ENCODE assay signal across 25 cellular contexts in the genomic region with DNA sequence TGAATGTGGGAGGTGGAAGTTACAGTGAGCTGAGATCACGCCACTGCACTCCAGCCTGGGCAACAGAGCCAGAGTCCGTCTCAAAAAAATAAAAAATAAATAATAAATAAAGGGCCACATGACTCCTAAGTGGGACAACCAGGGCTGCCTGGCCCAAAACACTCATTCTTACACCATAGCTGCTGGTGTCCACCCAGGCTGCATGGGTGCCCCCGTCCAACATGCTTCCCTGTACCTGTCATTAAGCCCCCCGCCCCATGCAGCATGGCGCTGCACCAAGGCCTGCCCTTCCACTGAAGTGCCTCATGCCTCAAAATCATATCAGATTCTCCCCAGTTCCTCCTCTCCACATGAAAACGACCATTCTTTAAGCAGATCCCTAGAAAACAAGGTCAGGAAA. TPM values are rescaled to one million over a fixed set of nuclear protein-coding genes. Genes with fewer than 3 reads are reported as not detected.
DNase-seq lines count a peak whose midpoint lies in the region; ATAC-seq lines count a peak whose summit lies in the region.
"Had no signal": no experiment of that assay in that cellular context is flagged by ENCODE, and none has a peak within 500 bp of the region (broad histone marks: within the 10 kb centered on the region; RNA-seq: fewer than 3 reads in every experiment).

No MANE protein-coding gene starts in this region.

- H3K4me3 ChIP-seq in CD4-positive, alpha-beta memory T cell (ENCODE audit: low read length in 2 of 2) = no peak overlapping the region
- H3K4me3 ChIP-seq in effector memory CD4-positive, alpha-beta T cell (ENCODE audit: insufficient read depth, low read depth, low read length, poor library complexity, severe bottlenecking) = no peak overlapping the region
- H3K4me3 ChIP-seq: dorsolateral prefrontal cortex, gastrocnemius medialis, MG63, sigmoid colon, thyroid gland, uterus had no signal

- peaks cover 59% of the 10 kb centered on the region for H3K4me1 Mint-ChIP-seq in activated CD8-positive, alpha-beta memory T cell treated with anti-CD3 and anti-CD28 coated beads, Interleukin-2, amount 10 ng/mL, durations not matched to agents 7 days and 5 days
- peaks cover 38 to 82% (median 56%) of the 10 kb centered on the region in 4 donors for H3K4me1 Mint-ChIP-seq in CD4-positive, alpha-beta memory T cell
- peaks cover 36% of the 10 kb centered on the region for H3K4me1 Mint-ChIP-seq in T-helper 17 cell

- H3K9me3 ChIP-seq in CD4-positive, alpha-beta memory T cell (ENCODE audit: control insufficient read depth in 1 of 2, low read length in 2 of 2) = no peaks in the 10 kb centered on the region
- H3K9me3 ChIP-seq in T-helper 17 cell (ENCODE audit: control insufficient read depth, low read length, poor library complexity, severe bottlenecking) = no peaks in the 10 kb centered on the region
- H3K9me3 ChIP-seq in effector memory CD4-positive, alpha-beta T cell (ENCODE audit: control insufficient read depth, low read length) = no peaks in the 10 kb centered on the region
- H3K9me3 ChIP-seq: gastrocnemius medialis, MG63, sigmoid colon, thyroid gland, uterus had no signal

- intact Hi-C loops in CD4-positive, alpha-beta memory T cell (cut with micrococcal nuclease) = no loop called here

- CTCF ChIA-PET in activated CD8-positive, alpha-beta memory T cell treated with anti-CD3 and anti-CD28 coated beads, Interleukin-2, amount 10 ng/mL, durations not matched to agents 7 days and 5 days (lab: Charles Lee) = interaction anchor here (0.9 to 2.2 kb wide), 3 partner anchors 9 to 95 kb away, joined by 3 to 8 read pairs (median 3); a partner anchor contains a TSS
- CTCF ChIA-PET in CD4-positive, alpha-beta memory T cell (lab: Charles Lee; ENCODE audit: partially characterized antibody) = interaction anchor here (0.7 to 9.4 kb wide), 6 partner anchors 9 to 87 kb away, joined by 3 to 148 read pairs (median 4); a partner anchor contains a TSS

- H3K36me3 ChIP-seq in CD4-positive, alpha-beta memory T cell (ENCODE audit: insufficient read depth, low read length) = peaks cover 35% of the 10 kb centered on the region
- H3K36me3 ChIP-seq in effector memory CD4-positive, alpha-beta T cell (ENCODE audit: control insufficient read depth, insufficient read depth, low read length) = peaks cover 37% of the 10 kb centered on the region
- H3K36me3 ChIP-seq: MG63, uterus had no signal

- H3K36me3 Mint-ChIP-seq in activated CD8-positive, alpha-beta memory T cell treated with anti-CD3 and anti-CD28 coated beads, Interleukin-2, amount 10 ng/mL, durations not matched to agents 7 days and 5 days = peaks cover 74% of the 10 kb centered on the region
- peaks cover 49 to 64% of the 10 kb centered on the region in 2 donors for H3K36me3 Mint-ChIP-seq in CD4-positive, alpha-beta memory T cell
- H3K36me3 Mint-ChIP-seq in T-helper 17 cell (ENCODE audit: low read depth) = peaks cover 10% of the 10 kb centered on the region

- peaks cover 74% of the 10 kb centered on the region for H3K4me1 ChIP-seq in CD4-positive, alpha-beta memory T cell (ENCODE audit: insufficient read depth, low read length)
- peaks cover 25% of the 10 kb centered on the region for H3K4me1 ChIP-seq in effector memory CD4-positive, alpha-beta T cell (ENCODE audit: control insufficient read depth, insufficient read depth, low read length, poor library complexity, severe bottlenecking)
- H3K4me1 ChIP-seq: gastrocnemius medialis, sigmoid colon, thyroid gland, uterus had no signal

- peak overlapping the region; percentile 18 for H3K27ac ChIP-seq in CD4-positive, alpha-beta memory T cell (ENCODE audit: low read depth, low read length)
- peak overlapping the region; percentile 40 for H3K27ac ChIP-seq in effector memory CD4-positive, alpha-beta T cell (ENCODE audit: insufficient read depth, low read length, poor library complexity, severe bottlenecking)
- H3K27ac ChIP-seq: dorsolateral prefrontal cortex, gastrocnemius medialis, sigmoid colon, thyroid gland, uterus had no signal

- DNase-seq in activated CD8-positive, alpha-beta memory T cell treated with anti-CD3 and anti-CD28 coated beads, Interleukin-2, amount 10 ng/mL, durations not matched to agents 7 days and 5 days = no peak
- DNase-seq in activated CD8-positive, alpha-beta memory T cell treated with anti-CD3 and anti-CD28 coated beads for 24 hours = no peak
- no peak for DNase-seq in CD4-positive, alpha-beta memory T cell
- DNase-seq in T-helper 17 cell (no peak), NCI-H146 treated with DMSO at 0.1 percent for 48 hours (lab: John Stamatoyannopoulos, UW; ENCODE audit: unreplicated experiment) (no peak), DMS79 (lab: John Stamatoyannopoulos, UW) (no peak), NOMO-1 (lab: John Stamatoyannopoulos, UW; ENCODE audit: unreplicated experiment in 2 of 2) (no peak)
- DNase-seq in effector memory CD4-positive, alpha-beta T cell = no peak
- DNase-seq: activated CD4-positive, alpha-beta T cell treated with anti-CD3 and anti-CD28 coated beads, Interleukin-2, amount 50 U/mL, for 1 hour; activated CD8-positive, alpha-beta memory T cell treated with anti-CD3 and anti-CD28 coated beads, Interleukin-2, amount 50 U/mL, for 48 hours; dorsolateral prefrontal cortex; gastrocnemius medialis; KBM-7; kidney glomerular epithelial cell; MG63; NCI-H1417; NCI-H2029 treated with DMSO at 0.1 percent for 48 hours; NCI-H524 treated with DMSO at 0.1 percent for 48 hours; sigmoid colon; stimulated activated CD4-positive, alpha-beta T cell treated with anti-CD3 and anti-CD28 coated beads, Interleukin-4, amount 100 ng/mL, for 1 hour; T-helper 9 cell; thyroid gland; uterus had no signal

- H3K27me3 Mint-ChIP-seq in activated CD8-positive, alpha-beta memory T cell treated with anti-CD3 and anti-CD28 coated beads, Interleukin-2, amount 10 ng/mL, durations not matched to agents 7 days and 5 days = no peaks in the 10 kb centered on the region
- H3K27me3 Mint-ChIP-seq in CD4-positive, alpha-beta memory T cell = no peaks in the 10 kb centered on the region
- H3K27me3 Mint-ChIP-seq in T-helper 17 cell = no peaks in the 10 kb centered on the region

- peak overlapping the region; percentile 81 for H3K27ac Mint-ChIP-seq in activated CD8-positive, alpha-beta memory T cell treated with anti-CD3 and anti-CD28 coated beads, Interleukin-2, amount 10 ng/mL, durations not matched to agents 7 days and 5 days
- peak overlapping the region; percentile 86 to 98 (median 93) for H3K27ac Mint-ChIP-seq in CD4-positive, alpha-beta memory T cell
- peak overlapping the region; percentile 94 for H3K27ac Mint-ChIP-seq in T-helper 17 cell

- no peaks in the 10 kb centered on the region for H3K27me3 ChIP-seq in CD4-positive, alpha-beta memory T cell (ENCODE audit: insufficient read depth, low read length)
- no peaks in the 10 kb centered on the region for H3K27me3 ChIP-seq in effector memory CD4-positive, alpha-beta T cell (replicated peaks; ENCODE audit: control insufficient read depth, insufficient read depth, low read length, poor library complexity, severe bottlenecking)
- H3K27me3 ChIP-seq: dorsolateral prefrontal cortex, gastrocnemius medialis, MG63, sigmoid colon, thyroid gland, uterus had no signal

- H3K9me3 Mint-ChIP-seq in activated CD8-positive, alpha-beta memory T cell treated with anti-CD3 and anti-CD28 coated beads, Interleukin-2, amount 10 ng/mL, durations not matched to agents 7 days and 5 days (ENCODE audit: low read depth) = no peaks in the 10 kb centered on the region
- H3K9me3 Mint-ChIP-seq in CD4-positive, alpha-beta memory T cell = no peaks in the 10 kb centered on the region

- POLR2A ChIA-PET in CD4-positive, alpha-beta memory T cell (lab: Charles Lee; ENCODE audit: partially characterized antibody) = interaction anchor here (0.6 to 9.7 kb wide), 5 partner anchors 10 to 77 kb away, joined by 3 to 143 read pairs (median 5); a partner anchor contains a TSS

- no peak for ATAC-seq in activated CD8-positive, alpha-beta memory T cell treated with anti-CD3 and anti-CD28 coated beads, Interleukin-2, amount 10 ng/mL, durations not matched to agents 7 days and 5 days
- no peak for ATAC-seq in T-helper 17 cell
- ATAC-seq: gastrocnemius medialis, Right ventricle myocardium inferior, SK-N-SH treated with all-trans-retinoic acid at 6 μM for 48 hours had no signal

- no peak overlapping the region for H3K4me3 Mint-ChIP-seq in activated CD8-positive, alpha-beta memory T cell treated with anti-CD3 and anti-CD28 coated beads, Interleukin-2, amount 10 ng/mL, durations not matched to agents 7 days and 5 days
- peak overlapping the region in 3 of 8 donors; percentile 44 to 67 (median 64) for H3K4me3 Mint-ChIP-seq in CD4-positive, alpha-beta memory T cell
- peak overlapping the region; percentile 76 for H3K4me3 Mint-ChIP-seq in T-helper 17 cell

RNA-seq across cellular contexts. Expression of a gene that starts 10.8 kb away (rescaled TPM):
- 10 to 100 TPM; 67.1 to 86.0 TPM for total RNA-seq in activated CD8-positive, alpha-beta memory T cell treated with anti-CD3 and anti-CD28 coated beads, Interleukin-2, amount 10 ng/mL, durations not matched to agents 7 days and 5 days
- 10 to 100 TPM; 35.5 to 35.8 TPM for total RNA-seq in CD4-positive, alpha-beta memory T cell
- 10 to 100 TPM; 51.2 to 60.4 TPM for polyA plus RNA-seq in CD4-positive, alpha-beta memory T cell
- 10 to 100 TPM; 18.5 to 28.3 TPM for total RNA-seq in T-helper 17 cell
